ENCODE assay signal across 10 cellular contexts in the genomic region with DNA sequence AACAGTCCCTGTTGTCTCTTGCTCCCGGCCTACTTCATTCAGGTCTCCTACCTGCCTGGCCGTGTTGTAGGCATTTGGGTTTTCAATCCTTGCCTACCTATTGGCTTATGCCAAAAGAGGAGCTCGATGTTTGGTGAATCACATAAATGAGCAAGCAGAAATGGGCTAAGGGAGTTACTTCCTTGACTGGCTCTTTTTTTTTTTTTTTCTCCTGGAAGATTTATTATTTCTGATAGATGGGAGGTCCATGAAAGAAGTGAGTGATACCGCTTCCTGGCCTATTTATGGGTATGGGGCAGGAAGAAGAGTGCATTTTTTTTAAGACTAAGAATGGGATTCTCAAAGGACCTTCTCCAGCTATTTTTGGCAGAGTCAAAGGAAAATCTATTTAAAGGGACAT.
A peak's percentile ranks its signal among the peaks of the same experiment; 100 is the strongest.
DNase-seq lines count a peak whose midpoint lies in the region; ATAC-seq and TF ChIP-seq lines count a peak whose summit lies in the region.
"Had no signal": no experiment of that assay in that cellular context is flagged by ENCODE, and none has a peak within 500 bp of the region (broad histone marks: within the 10 kb centered on the region; RNA-seq: fewer than 3 reads in every experiment).

No MANE protein-coding gene starts in this region.

- intact Hi-C loops in Right ventricle myocardium inferior (cut with DNase I) (loop anchor here (5.0 kb wide), 4 partner anchors 42 to 338 kb away; a partner anchor contains a TSS), cardiac septum (cut with DNase I) (loop anchor here (5.0 kb wide), 3 partner anchors 62 to 338 kb away; a partner anchor contains a TSS), vagina (cut with DNase I) (loop anchor here (5.0 to 10.0 kb wide), 2 partner anchors 59 to 88 kb away; no protein-coding TSS in a partner anchor), ovary (cut with DNase I) (no loop called here)

- H3K36me3 ChIP-seq in mucosa of rectum (ENCODE audit: control insufficient read depth in 2 of 2, insufficient read depth in 2 of 2, low read length in 2 of 2), result peaks cover 4 to 11% of the 10 kb centered on the region in 2 donors
- no peaks in the 10 kb centered on the region for H3K36me3 ChIP-seq in vagina
- H3K36me3 ChIP-seq in HAP-1 (replicated peaks), result no peaks in the 10 kb centered on the region
- no peaks in the 10 kb centered on the region for H3K36me3 ChIP-seq in ovary

- TF ChIP-seq POLR2A in vagina (IDR thresholded peaks at IDR 0.05), result no peak
- no peak for TF ChIP-seq POLR2A in ovary (IDR thresholded peaks at IDR 0.05)

- H3K4me3 ChIP-seq in mucosa of rectum (ENCODE audit: low read length in 2 of 2) (no peak overlapping the region), vagina (no peak overlapping the region), HAP-1 (no peak overlapping the region), ovary (no peak overlapping the region)

- H3K27ac ChIP-seq in epithelial cell of prostate (peak overlapping the region; percentile 96), mucosa of rectum (ENCODE audit: low read depth in 2 of 2, low read length in 2 of 2) (peak overlapping the region; percentile 50 to 64), vagina (peak overlapping the region; percentile 61), ovary (no peak overlapping the region)

- H3K27me3 ChIP-seq in mucosa of rectum (ENCODE audit: control insufficient read depth in 2 of 2, insufficient read depth in 2 of 2, low read length in 2 of 2) (no peaks in the 10 kb centered on the region), vagina (no peaks in the 10 kb centered on the region), HAP-1 (ENCODE audit: low read depth) (no peaks in the 10 kb centered on the region), ovary (no peaks in the 10 kb centered on the region)

- no peak for TF ChIP-seq EP300 in ovary (IDR thresholded peaks at IDR 0.05)

- peaks cover 0 to 3% of the 10 kb centered on the region in 2 donors for H3K4me1 ChIP-seq in mucosa of rectum (ENCODE audit: control insufficient read depth in 2 of 2, insufficient read depth in 2 of 2, low read length in 2 of 2)
- peaks cover 69% of the 10 kb centered on the region for H3K4me1 ChIP-seq in vagina
- no peaks in the 10 kb centered on the region for H3K4me1 ChIP-seq in HAP-1
- H3K4me1 ChIP-seq in ovary (ENCODE audit: insufficient read depth), result peaks cover 17% of the 10 kb centered on the region

- H3K9me3 ChIP-seq in mucosa of rectum (ENCODE audit: control insufficient read depth in 2 of 2, low read length in 2 of 2) (no peaks in the 10 kb centered on the region), vagina (no peaks in the 10 kb centered on the region), HAP-1 (no peaks in the 10 kb centered on the region), ovary (no peaks in the 10 kb centered on the region)

- DNase-seq in Right ventricle myocardium inferior (ENCODE audit: missing footprints) (no peak), cardiac septum (ENCODE audit: low spot score) (no peak), epithelial cell of prostate (ENCODE audit: low read depth, low spot score) (peak; percentile 79), vagina (ENCODE audit: extremely low spot score in 2 of 2) (no peak), HAP-1 (ENCODE audit: low spot score in 2 of 2) (no peak), Kasumi-1 (lab: John Stamatoyannopoulos, UW) (no peak), ovary (no peak)
- DNase-seq: NCI-H510A; stimulated activated CD4-positive, alpha-beta T cell treated with anti-CD3 and anti-CD28 coated beads, Interleukin-2, amount 100 ng/mL, for 24 hours had no signal

- TF ChIP-seq CTCF in vagina (IDR thresholded peaks at IDR 0.05), result no peak
- TF ChIP-seq CTCF in ovary (IDR thresholded peaks at IDR 0.05), result no peak

- WGBS in ovary, 3 donors, result 33 to 50% (median 47%) methylated on average over 4 of the region's 4 CpGs

- in situ Hi-C loops in HAP-1 (cut with MboI; ENCODE audit: low sequenced_read_pairs), result no loop called here

- H3K9ac ChIP-seq in mucosa of rectum (ENCODE audit: low read depth in 1 of 2, low read length in 2 of 2), result no peak overlapping the region

- peak; percentile 46 for ATAC-seq in Right ventricle myocardium inferior

Comparison
In these comparisons a context has a peak if more than half of its experiments do, and no peak if none do; other contexts are left out.
1. H3K27ac ChIP-seq: peak in epithelial cell of prostate (single experiment), mucosa of rectum (2 of 2) and vagina (single experiment); none in ovary (0 of 2).
2. intact Hi-C loops: an anchor here in Right ventricle myocardium inferior (5.0 kb wide), cardiac septum (5.0 kb wide) and vagina (5.0 to 10.0 kb wide); none called in ovary.